In genomic region chr7:82359426-82359825, GRCh38 we compare ENCODE assay signal across 23 cellular contexts.
A peak's percentile ranks its signal among the peaks of the same experiment; 100 is the strongest.
DNase-seq lines count a peak whose midpoint lies in the region; ATAC-seq, FAIRE-seq and TF ChIP-seq lines count a peak whose summit lies in the region.
"Had no signal": no experiment of that assay in that cellular context is flagged by ENCODE, and none has a peak within 500 bp of the region (broad histone marks: within the 10 kb centered on the region; RNA-seq: fewer than 3 reads in every experiment).

No MANE protein-coding gene starts in this region.

- H3K27me3 ChIP-seq in GM23338 (ENCODE audit: insufficient read depth) (no peaks in the 10 kb centered on the region), PC-3 (ENCODE audit: low read length) (peaks cover 31% of the 10 kb centered on the region)
- H3K27me3 ChIP-seq: BLaER1 treated with 17β-estradiol and CSF1 and Interleukin-3, amounts not matched to agents 10 nM and 100 nM; Peyer's patch had no signal

- FAIRE-seq in islet of Langerhans (lab: Jason Lieb, UNC), result peak; percentile 97
- FAIRE-seq: GM19239, HTR-8/SVneo had no signal

- H3K4me2 ChIP-seq in GM23338 (no peak overlapping the region), PC-3 (ENCODE audit: low read length) (no peak overlapping the region)
- H3K4me2 ChIP-seq: BLaER1 treated with 17β-estradiol and CSF1 and Interleukin-3, amounts not matched to agents 10 nM and 100 nM had no signal

- no peak overlapping the region for H3K4me3 Mint-ChIP-seq in GM23338
- H3K4me3 Mint-ChIP-seq in HFFc6, result no peak overlapping the region
- H3K4me3 Mint-ChIP-seq: IgD-negative memory B cell had no signal

- TF ChIP-seq CTCF in GM23338 (conservative IDR thresholded peaks at IDR 0.05; ENCODE audit: low read depth in 2 of 2), result peak; percentile 20 to 34; a peak in 2 of 4 replicates
- 0 out of 2 replicates have a peak, but pooled peaks have one; percentile 13 for TF ChIP-seq CTCF in PC-3 (conservative IDR thresholded peaks at IDR 0.05; ENCODE audit: low read depth, low read length)
- TF ChIP-seq CTCF in HFFc6 (IDR thresholded peaks at IDR 0.05), result no peak

- H3K27me3 Mint-ChIP-seq in GM23338 (ENCODE audit: insufficient read depth, low read depth, poor library complexity), result peaks cover 2% of the 10 kb centered on the region
- H3K27me3 Mint-ChIP-seq in HFFc6 (ENCODE audit: insufficient read depth), result no peaks in the 10 kb centered on the region
- H3K27me3 Mint-ChIP-seq: IgD-negative memory B cell had no signal

- H2AFZ ChIP-seq in GM23338, result no peak overlapping the region
- H2AFZ ChIP-seq in PC-3 (ENCODE audit: low read length), result no peak overlapping the region

- H3K9me2 ChIP-seq in GM23338 (ENCODE audit: insufficient read depth) (no peaks in the 10 kb centered on the region), PC-3 (replicated peaks; ENCODE audit: low read length) (no peaks in the 10 kb centered on the region)

- no peak overlapping the region for H3K9ac ChIP-seq in PC-3 (ENCODE audit: low read length)
- H3K9ac ChIP-seq: BLaER1 treated with 17β-estradiol and CSF1 and Interleukin-3, amounts not matched to agents 10 nM and 100 nM had no signal

- H3K9me3 Mint-ChIP-seq in GM23338 (no peaks in the 10 kb centered on the region), HFFc6 (no peaks in the 10 kb centered on the region)

- H3K27ac Mint-ChIP-seq in GM23338 (no peak overlapping the region), HFFc6 (no peak overlapping the region)
- H3K27ac Mint-ChIP-seq: IgD-negative memory B cell had no signal

- H4K20me1 ChIP-seq in GM23338 (replicated peaks; ENCODE audit: insufficient read depth), result no peaks in the 10 kb centered on the region
- no peaks in the 10 kb centered on the region for H4K20me1 ChIP-seq in PC-3 (ENCODE audit: low read length)
- H4K20me1 ChIP-seq: BLaER1 treated with 17β-estradiol and CSF1 and Interleukin-3, amounts not matched to agents 10 nM and 100 nM had no signal

- H3K4me1 ChIP-seq in GM23338 (ENCODE audit: insufficient read depth) (peaks cover 5% of the 10 kb centered on the region; the same call in 1 of the 2 replicates), PC-3 (ENCODE audit: insufficient read depth, low read length) (no peaks in the 10 kb centered on the region)
- H3K4me1 ChIP-seq: BLaER1 treated with 17β-estradiol and CSF1 and Interleukin-3, amounts not matched to agents 10 nM and 100 nM; Peyer's patch had no signal

- H3K4me3 ChIP-seq in GM23338, result no peak overlapping the region
- no peak overlapping the region for H3K4me3 ChIP-seq in PC-3 (ENCODE audit: low read length)
- H3K4me3 ChIP-seq: BLaER1 treated with 17β-estradiol and CSF1 and Interleukin-3, amounts not matched to agents 10 nM and 100 nM; Peyer's patch had no signal

- POLR2A ChIA-PET in PC-3 (lab: Charles Lee; ENCODE audit: unreplicated experiment), result no interaction called here

- H3K79me2 ChIP-seq in GM23338 (replicated peaks; ENCODE audit: insufficient read depth) (no peaks in the 10 kb centered on the region), PC-3 (ENCODE audit: low read length) (no peaks in the 10 kb centered on the region)

- no peaks in the 10 kb centered on the region for H3K36me3 Mint-ChIP-seq in GM23338 (ENCODE audit: low read depth)
- no peaks in the 10 kb centered on the region for H3K36me3 Mint-ChIP-seq in HFFc6 (ENCODE audit: low read depth)
- H3K36me3 Mint-ChIP-seq: IgD-negative memory B cell had no signal

- H3K27ac ChIP-seq in GM23338 (ENCODE audit: low read depth) (no peak overlapping the region), PC-3 (ENCODE audit: low read length) (no peak overlapping the region)
- H3K27ac ChIP-seq: BLaER1 treated with 17β-estradiol and CSF1 and Interleukin-3, amounts not matched to agents 10 nM and 100 nM; HL-60; Peyer's patch had no signal

- DNase-seq in NCI-H146 (lab: John Stamatoyannopoulos, UW), result peak; percentile 7
- DNase-seq in NCI-H146 treated with DMSO at 0.1 percent for 48 hours (lab: John Stamatoyannopoulos, UW; ENCODE audit: unreplicated experiment), result no peak
- no peak for DNase-seq in GM23338 (ENCODE audit: low spot score)
- no peak for DNase-seq in PC-3
- DNase-seq in HFFc6, result no peak
- no peak for DNase-seq in NCI-H1436 (lab: John Stamatoyannopoulos, UW)
- DNase-seq: 8988T, EL, HCEC 1CT, Kasumi-1, NCI-H1105, NCI-H2029 treated with DMSO at 0.1 percent for 48 hours, NCI-H226, NCI-H526, Peyer's patch, Right ventricle myocardium superior had no signal

- no peaks in the 10 kb centered on the region for H3K9me3 ChIP-seq in PC-3 (ENCODE audit: low read length)
- H3K9me3 ChIP-seq: BLaER1 treated with 17β-estradiol and CSF1 and Interleukin-3, amounts not matched to agents 10 nM and 100 nM; Peyer's patch had no signal

- ATAC-seq in GM23338 (no peak), PC-3 (no peak), GM19328 (IDR thresholded peaks at IDR 0.05; ENCODE audit: unreplicated experiment) (no peak)

- BruUV-seq in PC-3 (replicated peaks; lab: Mats Ljungman, UMichigan), result no TSS peak

- H3K36me3 ChIP-seq in GM23338 (ENCODE audit: insufficient read depth) (no peaks in the 10 kb centered on the region), PC-3 (ENCODE audit: low read depth, low read length) (no peaks in the 10 kb centered on the region)
- H3K36me3 ChIP-seq: BLaER1 treated with 17β-estradiol and CSF1 and Interleukin-3, amounts not matched to agents 10 nM and 100 nM; Peyer's patch had no signal

- H3F3A ChIP-seq in GM23338 (replicated peaks; ENCODE audit: low read depth) (no peaks in the 10 kb centered on the region), PC-3 (ENCODE audit: low read length, unreplicated experiment) (no peaks in the 10 kb centered on the region)

- CTCF ChIA-PET in PC-3 (lab: Charles Lee), result interaction anchor here (1.2 kb wide), 1 partner anchor 125 kb away, joined by 5 read pairs; no protein-coding TSS in a partner anchor

- intact Hi-C loops in PC-3 (cut with micrococcal nuclease), result loop anchor here (2.0 kb wide), 1 partner anchor 125 kb away; no protein-coding TSS in a partner anchor

- H3K4me1 Mint-ChIP-seq in GM23338 (peaks cover 23% of the 10 kb centered on the region), HFFc6 (ENCODE audit: low read depth) (peaks cover 26% of the 10 kb centered on the region)
- H3K4me1 Mint-ChIP-seq: IgD-negative memory B cell had no signal

TF ChIP-seq in GM23338, 12 proteins besides CTCF, POLR2A, EP300 and RAD21 (continues in another document):
- TF ChIP-seq JUNB (IDR thresholded peaks at IDR 0.05; ENCODE audit: unreplicated experiment) (no peak), POLR2AphosphoS5 (IDR thresholded peaks at IDR 0.05; ENCODE audit: low read depth) (no peak), CREB1 (CRISPR knock-in tag; IDR thresholded peaks at IDR 0.05; ENCODE audit: low read depth) (no peak), NANOG (IDR thresholded peaks at IDR 0.05; ENCODE audit: borderline replicate concordance) (no peak), ZNF331 (CRISPR knock-in tag; IDR thresholded peaks at IDR 0.05; ENCODE audit: low read depth) (no peak), EZH2 (IDR thresholded peaks at IDR 0.05; ENCODE audit: low read depth, unreplicated experiment) (no peak), ZNF114 (CRISPR knock-in tag; IDR thresholded peaks at IDR 0.05) (no peak), STAT1 (IDR thresholded peaks at IDR 0.05; ENCODE audit: unreplicated experiment) (no peak), EZH2phosphoT487 (IDR thresholded peaks at IDR 0.05; ENCODE audit: unreplicated experiment) (no peak), ETS1 (IDR thresholded peaks at IDR 0.05) (no peak)
